40 cellular contexts compared by ENCODE assay signal in genomic region chr12:63196168-63196567, GRCh38. TPM values are rescaled to one million over a fixed set of nuclear protein-coding genes. Genes with fewer than 3 reads are reported as not detected.
"Had no signal": no experiment of that assay in that cellular context is flagged by ENCODE, and none has a peak within 500 bp of the region (broad histone marks: within the 10 kb centered on the region; RNA-seq: fewer than 3 reads in every experiment).

No MANE protein-coding gene starts in this region.

- H3K4me3 Mint-ChIP-seq: activated B cell treated with CpG ODN at 0.5 μM for 24 hours; activated CD4-positive, alpha-beta memory T cell treated with anti-CD3 and anti-CD28 coated beads for 36 hours; activated CD4-positive, alpha-beta T cell treated with anti-CD3 and anti-CD28 coated beads for 36 hours; activated CD4-positive, alpha-beta T cell treated with anti-CD3 and anti-CD28 coated beads, Interleukin-2, amount 10 ng/mL, durations not matched to agents 24 days and 14 days; activated CD8-positive, alpha-beta memory T cell treated with anti-CD3 and anti-CD28 coated beads, Interleukin-2, amount 10 ng/mL, durations not matched to agents 7 days and 5 days; activated CD8-positive, alpha-beta T cell treated with anti-CD3 and anti-CD28 coated beads, Interleukin-2, amount 10 ng/mL, durations not matched to agents 7 days and 5 days; activated naive CD4-positive, alpha-beta T cell treated with anti-CD3 and anti-CD28 coated beads for 36 hours; activated naive CD4-positive, alpha-beta T cell treated with anti-CD3 and anti-CD28 coated beads, Interleukin-2, amount 50 U/mL, for 24 hours; activated naive CD8-positive, alpha-beta T cell treated with anti-CD3 and anti-CD28 coated beads for 36 hours; activated naive CD8-positive, alpha-beta T cell treated with anti-CD3 and anti-CD28 coated beads, Interleukin-2, amount 50 U/mL, for 24 hours; activated T-helper 1 cell treated with anti-CD3 and anti-CD28 coated beads, Interleukin-12 subunit alpha, Interleukin-12 subunit beta, Interleukin-2, Interleukin-4 antibody, amounts not matched to agents 30 ng/mL and 10 ng/mL and 1 ng/mL, durations not matched to agents 14 hours and 24 hours and 36 hours; brain; dendritic cell treated with granulocyte-macrophage colony-stimulating factor and Interleukin-4, amounts not matched to agents 40 ng/mL and 50 ng/mL, for 4 days; endodermal cell; T-helper 17 cell; T-helper 2 cell treated with Interferon-gamma antibody and Interleukin-4, amounts not matched to agents 5 μg/mL and 100 μg/mL, for 36 hours had no signal

- DNase-seq: activated B cell treated with CpG ODN at 0.5 μM for 24 hours; activated CD4-positive, alpha-beta memory T cell treated with anti-CD3 and anti-CD28 coated beads for 36 hours; activated CD4-positive, alpha-beta T cell treated with anti-CD3 and anti-CD28 coated beads for 36 hours; activated CD4-positive, alpha-beta T cell treated with anti-CD3 and anti-CD28 coated beads, Interleukin-2, amount 10 ng/mL, durations not matched to agents 24 days and 14 days; activated CD4-positive, CD25-positive, alpha-beta regulatory T cell treated with anti-CD3 and anti-CD28 coated beads, Interleukin-2, amount 50 U/mL, for 72 hours; activated CD8-positive, alpha-beta memory T cell treated with anti-CD3 and anti-CD28 coated beads, Interleukin-2, amount 10 ng/mL, durations not matched to agents 7 days and 5 days; activated CD8-positive, alpha-beta memory T cell treated with anti-CD3 and anti-CD28 coated beads, Interleukin-2, amount 50 U/mL, for 4 hours; activated CD8-positive, alpha-beta T cell treated with anti-CD3 and anti-CD28 coated beads, Interleukin-2, amount 10 ng/mL, durations not matched to agents 7 days and 5 days; activated effector memory CD4-positive, alpha-beta T cell treated with anti-CD3 and anti-CD28 coated beads, Interleukin-2, amount 50 U/mL, for 16 hours; activated naive CD4-positive, alpha-beta T cell treated with anti-CD3 and anti-CD28 coated beads for 36 hours; activated naive CD8-positive, alpha-beta T cell treated with anti-CD3 and anti-CD28 coated beads for 36 hours; activated naive CD8-positive, alpha-beta T cell treated with anti-CD3 and anti-CD28 coated beads, Interleukin-2, amount 50 U/mL, for 24 hours; activated T-cell treated with anti-CD3 and anti-CD28 coated beads, Interleukin-2, amount 50 U/mL, for 1 hour; activated T-cell treated with anti-CD3 and anti-CD28 coated beads, Interleukin-2, amount 50 U/mL, for 48 hours; adrenal gland; amygdala; aorta; central memory CD4-positive, alpha-beta T cell; cerebellar nuclear complex; colonic mucosa; dorsolateral prefrontal cortex; effector memory CD4-positive, alpha-beta T cell; endodermal cell; foreskin fibroblast; head of caudate nucleus; T-helper 1 cell; T-helper 17 cell; T1000; WERI-Rb-1 had no signal

- FAIRE-seq: frontal cortex had no signal

- H3K9me3 ChIP-seq: adrenal gland, colonic mucosa had no signal

- H3K36me3 Mint-ChIP-seq: activated CD4-positive, alpha-beta memory T cell treated with anti-CD3 and anti-CD28 coated beads for 36 hours; activated CD8-positive, alpha-beta memory T cell treated with anti-CD3 and anti-CD28 coated beads, Interleukin-2, amount 10 ng/mL, durations not matched to agents 7 days and 5 days; activated naive CD4-positive, alpha-beta T cell treated with anti-CD3 and anti-CD28 coated beads, Interleukin-2, amount 50 U/mL, for 24 hours; activated naive CD8-positive, alpha-beta T cell treated with anti-CD3 and anti-CD28 coated beads for 36 hours; brain had no signal

- H3K36me3 ChIP-seq: adrenal gland, breast epithelium, cardiac muscle cell, colonic mucosa, WERI-Rb-1 had no signal

- H3K9me3 Mint-ChIP-seq: activated CD4-positive, alpha-beta T cell treated with anti-CD3 and anti-CD28 coated beads, Interleukin-2, amount 10 ng/mL, durations not matched to agents 24 days and 14 days; endodermal cell had no signal

- H3K4me1 Mint-ChIP-seq: activated B cell treated with CpG ODN at 0.5 μM for 24 hours; activated CD4-positive, alpha-beta T cell treated with anti-CD3 and anti-CD28 coated beads for 36 hours; activated CD4-positive, alpha-beta T cell treated with anti-CD3 and anti-CD28 coated beads, Interleukin-2, amount 10 ng/mL, durations not matched to agents 24 days and 14 days; activated CD8-positive, alpha-beta memory T cell treated with anti-CD3 and anti-CD28 coated beads, Interleukin-2, amount 10 ng/mL, durations not matched to agents 7 days and 5 days; activated naive CD4-positive, alpha-beta T cell treated with anti-CD3 and anti-CD28 coated beads, Interleukin-2, amount 50 U/mL, for 24 hours; activated naive CD8-positive, alpha-beta T cell treated with anti-CD3 and anti-CD28 coated beads for 36 hours; activated naive CD8-positive, alpha-beta T cell treated with anti-CD3 and anti-CD28 coated beads, Interleukin-2, amount 50 U/mL, for 24 hours; brain; endodermal cell; T-helper 17 cell had no signal

- H3K27ac Mint-ChIP-seq: activated B cell treated with CpG ODN at 0.5 μM for 24 hours; activated CD4-positive, alpha-beta memory T cell treated with anti-CD3 and anti-CD28 coated beads for 36 hours; activated CD4-positive, alpha-beta T cell treated with anti-CD3 and anti-CD28 coated beads for 36 hours; activated CD4-positive, alpha-beta T cell treated with anti-CD3 and anti-CD28 coated beads, Interleukin-2, amount 10 ng/mL, durations not matched to agents 24 days and 14 days; activated CD8-positive, alpha-beta memory T cell treated with anti-CD3 and anti-CD28 coated beads, Interleukin-2, amount 10 ng/mL, durations not matched to agents 7 days and 5 days; activated CD8-positive, alpha-beta T cell treated with anti-CD3 and anti-CD28 coated beads, Interleukin-2, amount 10 ng/mL, durations not matched to agents 7 days and 5 days; activated naive CD4-positive, alpha-beta T cell treated with anti-CD3 and anti-CD28 coated beads for 36 hours; activated naive CD4-positive, alpha-beta T cell treated with anti-CD3 and anti-CD28 coated beads, Interleukin-2, amount 50 U/mL, for 24 hours; activated naive CD8-positive, alpha-beta T cell treated with anti-CD3 and anti-CD28 coated beads for 36 hours; activated naive CD8-positive, alpha-beta T cell treated with anti-CD3 and anti-CD28 coated beads, Interleukin-2, amount 50 U/mL, for 24 hours; activated T-helper 1 cell treated with anti-CD3 and anti-CD28 coated beads, Interleukin-12 subunit alpha, Interleukin-12 subunit beta, Interleukin-2, Interleukin-4 antibody, amounts not matched to agents 30 ng/mL and 10 ng/mL and 1 ng/mL, durations not matched to agents 14 hours and 24 hours and 36 hours; activated T-helper 2 cell treated with anti-CD3 and anti-CD28 coated beads, Interferon-gamma antibody, Interleukin-2, Interleukin-4, amounts not matched to agents 10 μg/mL and 5 μg/mL and 100 μg/mL, durations not matched to agents 14 hours and 24 hours and 36 hours; brain; dendritic cell treated with granulocyte-macrophage colony-stimulating factor and Interleukin-4, amounts not matched to agents 40 ng/mL and 50 ng/mL, for 4 days; endodermal cell; T-helper 17 cell; T-helper 2 cell treated with Interferon-gamma antibody and Interleukin-4, amounts not matched to agents 5 μg/mL and 100 μg/mL, for 36 hours had no signal

- H3K27me3 ChIP-seq: adrenal gland, breast epithelium, cardiac muscle cell, colonic mucosa, dorsolateral prefrontal cortex had no signal

- ATAC-seq: activated CD4-positive, alpha-beta T cell treated with anti-CD3 and anti-CD28 coated beads for 36 hours; activated CD8-positive, alpha-beta memory T cell treated with anti-CD3 and anti-CD28 coated beads, Interleukin-2, amount 10 ng/mL, durations not matched to agents 7 days and 5 days; activated CD8-positive, alpha-beta T cell treated with anti-CD3 and anti-CD28 coated beads, Interleukin-2, amount 10 ng/mL, durations not matched to agents 7 days and 5 days; activated naive CD8-positive, alpha-beta T cell treated with anti-CD3 and anti-CD28 coated beads, Interleukin-2, amount 50 U/mL, for 24 hours; esophagus mucosa; T-helper 17 cell had no signal

- H3K27ac ChIP-seq: adrenal gland, breast epithelium, cardiac muscle cell, colonic mucosa, dorsolateral prefrontal cortex, WERI-Rb-1 had no signal

- H3K4me1 ChIP-seq: adrenal gland, breast epithelium, colonic mucosa had no signal

- H3K27me3 Mint-ChIP-seq: activated B cell treated with CpG ODN at 0.5 μM for 24 hours; activated CD4-positive, alpha-beta memory T cell treated with anti-CD3 and anti-CD28 coated beads for 36 hours; activated CD4-positive, alpha-beta T cell treated with anti-CD3 and anti-CD28 coated beads for 36 hours; activated CD4-positive, alpha-beta T cell treated with anti-CD3 and anti-CD28 coated beads, Interleukin-2, amount 10 ng/mL, durations not matched to agents 24 days and 14 days; activated CD8-positive, alpha-beta memory T cell treated with anti-CD3 and anti-CD28 coated beads, Interleukin-2, amount 10 ng/mL, durations not matched to agents 7 days and 5 days; activated naive CD8-positive, alpha-beta T cell treated with anti-CD3 and anti-CD28 coated beads for 36 hours; activated naive CD8-positive, alpha-beta T cell treated with anti-CD3 and anti-CD28 coated beads, Interleukin-2, amount 50 U/mL, for 24 hours; dendritic cell treated with granulocyte-macrophage colony-stimulating factor and Interleukin-4, amounts not matched to agents 40 ng/mL and 50 ng/mL, for 4 days; T-helper 17 cell had no signal

- H3K4me3 ChIP-seq: adrenal gland, breast epithelium, cardiac muscle cell, colonic mucosa, dorsolateral prefrontal cortex had no signal

RNA-seq across cellular contexts. Expression of gene AVPR1A, which starts 45.2 kb away (rescaled TPM):
- total RNA-seq: activated B cell treated with CpG ODN at 0.5 μM for 24 hours; activated CD4-positive, alpha-beta memory T cell treated with anti-CD3 and anti-CD28 coated beads for 36 hours; activated CD4-positive, alpha-beta T cell treated with anti-CD3 and anti-CD28 coated beads for 36 hours; activated CD4-positive, alpha-beta T cell treated with anti-CD3 and anti-CD28 coated beads, Interleukin-2, amount 10 ng/mL, durations not matched to agents 24 days and 14 days; activated CD8-positive, alpha-beta memory T cell treated with anti-CD3 and anti-CD28 coated beads for 36 hours; activated CD8-positive, alpha-beta memory T cell treated with anti-CD3 and anti-CD28 coated beads, Interleukin-2, amount 10 ng/mL, durations not matched to agents 7 days and 5 days; activated CD8-positive, alpha-beta T cell treated with anti-CD3 and anti-CD28 coated beads, Interleukin-2, amount 10 ng/mL, durations not matched to agents 7 days and 5 days; activated naive CD4-positive, alpha-beta T cell treated with anti-CD3 and anti-CD28 coated beads for 36 hours; activated naive CD8-positive, alpha-beta T cell treated with anti-CD3 and anti-CD28 coated beads for 36 hours; activated T-helper 1 cell treated with anti-CD3 and anti-CD28 coated beads, Interleukin-12 subunit alpha, Interleukin-12 subunit beta, Interleukin-2, Interleukin-4 antibody, amounts not matched to agents 30 ng/mL and 10 ng/mL and 1 ng/mL, durations not matched to agents 14 hours and 24 hours and 36 hours; activated T-helper 2 cell treated with anti-CD3 and anti-CD28 coated beads, Interferon-gamma antibody, Interleukin-2, Interleukin-4, amounts not matched to agents 10 μg/mL and 5 μg/mL and 100 μg/mL, durations not matched to agents 14 hours and 24 hours and 36 hours; cardiac muscle cell; endodermal cell had no signal
- polyA plus RNA-seq: cardiac muscle cell had no signal
